10 cellular contexts compared by ENCODE assay signal in the genomic region with DNA sequence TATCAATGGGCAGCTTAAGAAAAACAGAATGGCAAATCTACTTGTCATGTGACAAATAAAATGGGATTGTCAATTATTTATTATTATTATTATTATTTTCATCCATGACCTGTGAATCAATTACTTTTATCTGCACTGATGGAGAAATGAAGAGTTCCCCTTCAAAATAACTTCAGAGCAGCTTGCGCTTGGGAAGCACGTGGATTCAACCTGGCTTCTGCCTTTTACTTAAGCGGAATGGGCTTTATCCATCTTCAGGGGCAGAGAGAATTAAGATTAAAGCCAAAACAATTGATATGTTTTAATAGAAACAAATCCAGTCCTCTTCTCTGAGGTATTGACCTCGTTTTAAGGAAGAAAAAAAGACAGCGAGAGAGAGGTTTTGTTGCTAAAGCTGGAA. TPM values are rescaled to one million over a fixed set of nuclear protein-coding genes. Genes with fewer than 3 reads are reported as not detected.
DNase-seq lines count a peak whose midpoint lies in the region; ATAC-seq and TF ChIP-seq lines count a peak whose summit lies in the region.
"Had no signal": no experiment of that assay in that cellular context is flagged by ENCODE, and none has a peak within 500 bp of the region (broad histone marks: within the 10 kb centered on the region; RNA-seq: fewer than 3 reads in every experiment).

No MANE protein-coding gene starts in this region.

- TF ChIP-seq CTCF in WTC11 (IDR thresholded peaks at IDR 0.05): no peak

- peaks cover 38% of the 10 kb centered on the region for H3K4me1 Mint-ChIP-seq in WTC11
- no peaks in the 10 kb centered on the region for H3K4me1 Mint-ChIP-seq in activated T-helper 1 cell treated with anti-CD3 and anti-CD28 coated beads, Interleukin-12 subunit alpha, Interleukin-12 subunit beta, Interleukin-2, Interleukin-4 antibody, amounts not matched to agents 30 ng/mL and 10 ng/mL and 1 ng/mL, durations not matched to agents 14 hours and 24 hours and 36 hours (ENCODE audit: low read depth)

- no peaks in the 10 kb centered on the region for H3K9me3 ChIP-seq in iPS-18c (ENCODE audit: control insufficient read depth, insufficient read depth, low read length)
- H3K9me3 ChIP-seq: tibial nerve had no signal

- peaks cover 10% of the 10 kb centered on the region for H3K27me3 Mint-ChIP-seq in WTC11 (ENCODE audit: low read depth)
- H3K27me3 Mint-ChIP-seq in activated T-helper 1 cell treated with anti-CD3 and anti-CD28 coated beads, Interleukin-12 subunit alpha, Interleukin-12 subunit beta, Interleukin-2, Interleukin-4 antibody, amounts not matched to agents 30 ng/mL and 10 ng/mL and 1 ng/mL, durations not matched to agents 14 hours and 24 hours and 36 hours (ENCODE audit: insufficient read depth): peaks cover 29% of the 10 kb centered on the region

- intact Hi-C loops in activated T-helper 1 cell treated with anti-CD3 and anti-CD28 coated beads, Interleukin-12 subunit alpha, Interleukin-12 subunit beta, Interleukin-2, Interleukin-4 antibody, amounts not matched to agents 30 ng/mL and 10 ng/mL and 1 ng/mL, durations not matched to agents 14 hours and 24 hours and 36 hours (cut with micrococcal nuclease): no loop called here

- CTCF ChIA-PET in WTC11 (lab: Charles Lee): interaction anchor here (0.7 to 2.3 kb wide), 8 partner anchors 25 to 457 kb away, joined by 3 to 9 read pairs (median 4); a partner anchor contains a TSS

- POLR2A ChIA-PET in WTC11 (lab: Charles Lee): interaction anchor here (0.9 kb wide), 1 partner anchor 33 kb away, joined by 3 read pairs; no protein-coding TSS in a partner anchor

- DNase-seq in DMS 273 (lab: John Stamatoyannopoulos, UW; ENCODE audit: unreplicated experiment): peak; percentile 5
- DNase-seq in DMS 273 treated with DMSO at 0.1 percent for 48 hours (lab: John Stamatoyannopoulos, UW): no peak
- DNase-seq in WTC11 (ENCODE audit: low spot score): no peak
- no peak for DNase-seq in skeletal muscle cell (ENCODE audit: low read depth)
- DNase-seq in activated T-helper 1 cell treated with anti-CD3 and anti-CD28 coated beads, Interleukin-12 subunit alpha, Interleukin-12 subunit beta, Interleukin-2, Interleukin-4 antibody, amounts not matched to agents 30 ng/mL and 10 ng/mL and 1 ng/mL, durations not matched to agents 14 hours and 24 hours and 36 hours (ENCODE audit: low spot score): no peak
- DNase-seq: activated CD4-positive, CD25-positive, alpha-beta regulatory T cell treated with anti-CD3 and anti-CD28 coated beads, Interleukin-2, amount 50 U/mL, for 72 hours had no signal

- H3K9me3 Mint-ChIP-seq in WTC11: no peaks in the 10 kb centered on the region
- no peaks in the 10 kb centered on the region for H3K9me3 Mint-ChIP-seq in activated T-helper 1 cell treated with anti-CD3 and anti-CD28 coated beads, Interleukin-12 subunit alpha, Interleukin-12 subunit beta, Interleukin-2, Interleukin-4 antibody, amounts not matched to agents 30 ng/mL and 10 ng/mL and 1 ng/mL, durations not matched to agents 14 hours and 24 hours and 36 hours

- peak overlapping the region; percentile 54 for H3K4me3 Mint-ChIP-seq in WTC11
- no peak overlapping the region for H3K4me3 Mint-ChIP-seq in activated T-helper 1 cell treated with anti-CD3 and anti-CD28 coated beads, Interleukin-12 subunit alpha, Interleukin-12 subunit beta, Interleukin-2, Interleukin-4 antibody, amounts not matched to agents 30 ng/mL and 10 ng/mL and 1 ng/mL, durations not matched to agents 14 hours and 24 hours and 36 hours

- H3K36me3 Mint-ChIP-seq in WTC11: peaks cover 4% of the 10 kb centered on the region; the same call in 1 of the 2 replicates
- no peaks in the 10 kb centered on the region for H3K36me3 Mint-ChIP-seq in activated T-helper 1 cell treated with anti-CD3 and anti-CD28 coated beads, Interleukin-12 subunit alpha, Interleukin-12 subunit beta, Interleukin-2, Interleukin-4 antibody, amounts not matched to agents 30 ng/mL and 10 ng/mL and 1 ng/mL, durations not matched to agents 14 hours and 24 hours and 36 hours (ENCODE audit: low read depth)

- H3K4me3 ChIP-seq in iPS-18c (ENCODE audit: insufficient read depth, low read depth, low read length): peak overlapping the region; percentile 77; the same call in 1 of the 2 replicates
- H3K4me3 ChIP-seq in skeletal muscle cell (ENCODE audit: low read depth, low read length): peak overlapping the region; percentile 70

- H3K27ac Mint-ChIP-seq in WTC11: peak overlapping the region; percentile 7; the same call in 1 of the 2 replicates
- no peak overlapping the region for H3K27ac Mint-ChIP-seq in activated T-helper 1 cell treated with anti-CD3 and anti-CD28 coated beads, Interleukin-12 subunit alpha, Interleukin-12 subunit beta, Interleukin-2, Interleukin-4 antibody, amounts not matched to agents 30 ng/mL and 10 ng/mL and 1 ng/mL, durations not matched to agents 14 hours and 24 hours and 36 hours

- no peak for ATAC-seq in WTC11
- ATAC-seq in GM21786 (IDR thresholded peaks at IDR 0.05; ENCODE audit: unreplicated experiment): no peak
- no peak for ATAC-seq in HG03095 (IDR thresholded peaks at IDR 0.05; ENCODE audit: unreplicated experiment)

TF ChIP-seq in WTC11, 78 proteins besides CTCF, POLR2A, EP300 and RAD21:
- no peak for TF ChIP-seq TEAD1 (CRISPR knock-in tag; IDR thresholded peaks at IDR 0.05)
- TF ChIP-seq, protein P1, sequence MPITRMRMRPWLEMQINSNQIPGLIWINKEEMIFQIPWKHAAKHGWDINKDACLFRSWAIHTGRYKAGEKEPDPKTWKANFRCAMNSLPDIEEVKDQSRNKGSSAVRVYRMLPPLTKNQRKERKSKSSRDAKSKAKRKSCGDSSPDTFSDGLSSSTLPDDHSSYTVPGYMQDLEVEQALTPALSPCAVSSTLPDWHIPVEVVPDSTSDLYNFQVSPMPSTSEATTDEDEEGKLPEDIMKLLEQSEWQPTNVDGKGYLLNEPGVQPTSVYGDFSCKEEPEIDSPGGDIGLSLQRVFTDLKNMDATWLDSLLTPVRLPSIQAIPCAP (CRISPR knock-in tag; IDR thresholded peaks at IDR 0.05): no peak
- no peak for TF ChIP-seq ZBTB21 (CRISPR knock-in tag; IDR thresholded peaks at IDR 0.05; ENCODE audit: borderline replicate concordance)
- TF ChIP-seq, protein P2, sequence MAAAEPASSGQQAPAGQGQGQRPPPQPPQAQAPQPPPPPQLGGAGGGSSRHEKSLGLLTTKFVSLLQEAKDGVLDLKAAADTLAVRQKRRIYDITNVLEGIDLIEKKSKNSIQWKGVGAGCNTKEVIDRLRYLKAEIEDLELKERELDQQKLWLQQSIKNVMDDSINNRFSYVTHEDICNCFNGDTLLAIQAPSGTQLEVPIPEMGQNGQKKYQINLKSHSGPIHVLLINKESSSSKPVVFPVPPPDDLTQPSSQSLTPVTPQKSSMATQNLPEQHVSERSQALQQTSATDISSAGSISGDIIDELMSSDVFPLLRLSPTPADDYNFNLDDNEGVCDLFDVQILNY (CRISPR knock-in tag; IDR thresholded peaks at IDR 0.05): no peak
- no peak for TF ChIP-seq ZNF138 (CRISPR knock-in tag; conservative IDR thresholded peaks at IDR 0.05)
- TF ChIP-seq, protein P3, sequence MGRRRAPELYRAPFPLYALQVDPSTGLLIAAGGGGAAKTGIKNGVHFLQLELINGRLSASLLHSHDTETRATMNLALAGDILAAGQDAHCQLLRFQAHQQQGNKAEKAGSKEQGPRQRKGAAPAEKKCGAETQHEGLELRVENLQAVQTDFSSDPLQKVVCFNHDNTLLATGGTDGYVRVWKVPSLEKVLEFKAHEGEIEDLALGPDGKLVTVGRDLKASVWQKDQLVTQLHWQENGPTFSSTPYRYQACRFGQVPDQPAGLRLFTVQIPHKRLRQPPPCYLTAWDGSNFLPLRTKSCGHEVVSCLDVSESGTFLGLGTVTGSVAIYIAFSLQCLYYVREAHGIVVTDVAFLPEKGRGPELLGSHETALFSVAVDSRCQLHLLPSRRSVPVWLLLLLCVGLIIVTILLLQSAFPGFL (CRISPR knock-in tag; IDR thresholded peaks at IDR 0.05; ENCODE audit: borderline replicate concordance): no peak
- no peak for TF ChIP-seq SMAD4 (CRISPR knock-in tag; IDR thresholded peaks at IDR 0.05)
- TF ChIP-seq, protein P4, sequence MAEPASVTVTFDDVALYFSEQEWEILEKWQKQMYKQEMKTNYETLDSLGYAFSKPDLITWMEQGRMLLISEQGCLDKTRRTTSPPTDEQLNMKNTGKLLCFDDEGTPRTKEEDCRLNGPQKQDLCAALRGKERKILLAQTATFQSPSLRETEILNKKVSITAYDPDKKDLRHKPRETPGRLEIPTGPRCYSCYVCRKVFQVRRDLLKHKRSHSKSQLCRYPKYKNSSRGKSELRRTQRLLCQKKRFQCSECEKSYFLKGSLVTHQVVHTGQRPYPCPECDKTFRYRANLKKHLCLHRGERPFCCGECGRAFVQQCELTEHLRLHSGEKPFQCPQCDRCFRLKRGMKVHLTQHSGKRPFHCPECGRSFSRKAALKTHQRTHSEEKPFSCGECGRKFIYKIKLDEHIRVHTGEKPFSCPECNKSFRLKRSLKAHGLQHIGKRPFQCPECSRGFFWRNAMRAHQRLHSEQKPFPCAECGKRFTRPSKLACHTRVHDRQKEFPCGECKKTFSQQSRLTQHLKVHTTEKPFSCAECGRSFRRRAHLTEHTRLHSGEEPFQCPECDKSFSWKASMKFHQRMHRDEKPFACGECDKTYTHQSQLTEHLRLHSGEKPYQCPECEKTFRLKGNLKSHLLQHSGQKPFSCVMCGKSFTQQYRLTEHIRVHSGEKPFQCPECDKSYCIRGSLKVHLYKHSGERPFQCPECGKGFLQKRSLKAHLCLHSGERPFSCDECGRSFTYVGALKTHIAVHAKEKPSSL (CRISPR knock-in tag; conservative IDR thresholded peaks at IDR 0.05): no peak

RNA-seq across cellular contexts. Expression of a gene that starts 0.9 kb away (rescaled TPM):
- total RNA-seq in WTC11 (2021): 30.5 to 35.2 TPM (median 30.8 TPM) in 3 replicates
- total RNA-seq in activated T-helper 1 cell treated with anti-CD3 and anti-CD28 coated beads, Interleukin-12 subunit alpha, Interleukin-12 subunit beta, Interleukin-2, Interleukin-4 antibody, amounts not matched to agents 30 ng/mL and 10 ng/mL and 1 ng/mL, durations not matched to agents 14 hours and 24 hours and 36 hours: 32.1 and 32.4 TPM in 2 replicates
